Comparison of ENCODE assay signal across 1 cellular context in genomic region chr22:38705235-38706100, GRCh38.
TF ChIP-seq lines count a peak whose summit lies in the region.

GTPBP1 (plus strand) TSS chr22:38705944; CDS start chr22:38705956, 12 bp downstream.

TF ChIP-seq in HepG2, 621 proteins besides CTCF, POLR2A, EP300 and RAD21 (continued from another document and continues in another):
- TF ChIP-seq PRDM15 (CRISPR knock-in tag; IDR thresholded peaks at IDR 0.05) (0 out of 2 replicates have a peak, but pooled peaks have one; percentile 29), HDAC1 (CRISPR knock-in tag; IDR thresholded peaks at IDR 0.05) (peak; percentile 52; the same call in 1 of the 2 replicates), ASH2L (IDR thresholded peaks at IDR 0.05; ENCODE audit: insufficient read length, low read depth, low read length) (no peak), NFYC (CRISPR knock-in tag; IDR thresholded peaks at IDR 0.05) (peak; percentile 99), DDIT3 (CRISPR knock-in tag; IDR thresholded peaks at IDR 0.05) (no peak), SP1 (IDR thresholded peaks at IDR 0.05) (no peak), SP1 (CRISPR knock-in tag; IDR thresholded peaks at IDR 0.05) (peak; percentile 81), POGZ (CRISPR knock-in tag; IDR thresholded peaks at IDR 0.05) (peak; percentile 28; the same call in 1 of the 2 replicates), KAT2B (IDR thresholded peaks at IDR 0.05; ENCODE audit: borderline replicate concordance, low read depth, low read length) (no peak), ZIK1 (CRISPR knock-in tag; IDR thresholded peaks at IDR 0.05; ENCODE audit: borderline replicate concordance, low read depth) (no peak), ZNF333 (CRISPR knock-in tag; IDR thresholded peaks at IDR 0.05; ENCODE audit: borderline replicate concordance) (no peak), MAFK (conservative IDR thresholded peaks at IDR 0.05 in 1 of 2, IDR thresholded peaks at IDR 0.05 in 1 of 2; ENCODE audit: low read length in 2 of 2) (peak in 1 of 2 experiments; percentile 85; a peak in 2 of 4 replicates), ZSCAN25 (CRISPR knock-in tag; IDR thresholded peaks at IDR 0.05) (0 out of 2 replicates have a peak, but pooled peaks have one; percentile 35), MAZ (IDR thresholded peaks at IDR 0.05; ENCODE audit: borderline replicate concordance, low read depth, low read length) (peak; percentile 79; the same call in 1 of the 2 replicates), MAZ (CRISPR knock-in tag; IDR thresholded peaks at IDR 0.05; ENCODE audit: low read depth) (peak; percentile 6; the same call in 1 of the 2 replicates), TRIM22 (IDR thresholded peaks at IDR 0.05) (no peak), MEF2D (CRISPR knock-in tag; IDR thresholded peaks at IDR 0.05) (no peak), TFE3 (CRISPR knock-in tag; IDR thresholded peaks at IDR 0.05) (peak; percentile 72; the same call in 1 of the 2 replicates), KAT8 (CRISPR knock-in tag; IDR thresholded peaks at IDR 0.05) (peak; percentile 32; the same call in 1 of the 2 replicates), TCF7 (IDR thresholded peaks at IDR 0.05; ENCODE audit: low read depth) (no peak), ZSCAN9 (CRISPR knock-in tag; IDR thresholded peaks at IDR 0.05; ENCODE audit: borderline replicate concordance) (0 out of 2 replicates have a peak, but pooled peaks have one; percentile 12), ZNF574 (CRISPR knock-in tag; IDR thresholded peaks at IDR 0.05) (no peak; the same call in 1 of the 2 replicates), ATF6 (CRISPR knock-in tag; conservative IDR thresholded peaks at IDR 0.05) (0 out of 2 replicates have a peak, but pooled peaks have one; percentile 55), REPIN1 (CRISPR knock-in tag; IDR thresholded peaks at IDR 0.05; ENCODE audit: borderline replicate concordance, low read depth) (no peak), POLR2G (IDR thresholded peaks at IDR 0.05; ENCODE audit: low read depth, low read length) (peak; percentile 78), ZNF704 (CRISPR knock-in tag; IDR thresholded peaks at IDR 0.05; ENCODE audit: borderline replicate concordance) (0 out of 2 replicates have a peak, but pooled peaks have one; percentile 6), ZNF788 (CRISPR knock-in tag; IDR thresholded peaks at IDR 0.05; ENCODE audit: borderline replicate concordance) (no peak), ZNF761 (CRISPR knock-in tag; conservative IDR thresholded peaks at IDR 0.05) (peak; percentile 37; the same call in 1 of the 2 replicates), RORA (CRISPR knock-in tag; IDR thresholded peaks at IDR 0.05) (no peak), EED (CRISPR knock-in tag; IDR thresholded peaks at IDR 0.05) (no peak), ZNF782 (CRISPR knock-in tag; IDR thresholded peaks at IDR 0.05; ENCODE audit: borderline replicate concordance) (no peak), ZHX2 (IDR thresholded peaks at IDR 0.05; ENCODE audit: low read depth) (peak; percentile 64; the same call in 1 of the 2 replicates), ZHX2 (CRISPR knock-in tag; IDR thresholded peaks at IDR 0.05; ENCODE audit: borderline replicate concordance) (no peak), SP4 (CRISPR knock-in tag; IDR thresholded peaks at IDR 0.05) (peak; percentile 61)
